15 cellular contexts compared by ENCODE assay signal in genomic region chr15:70867911-70868467, GRCh38. TPM values are rescaled to one million over a fixed set of nuclear protein-coding genes. Genes with fewer than 3 reads are reported as not detected.
DNase-seq lines count a peak whose midpoint lies in the region; ATAC-seq, FAIRE-seq and TF ChIP-seq lines count a peak whose summit lies in the region.
"Had no signal": no experiment of that assay in that cellular context is flagged by ENCODE, and none has a peak within 500 bp of the region (broad histone marks: within the 10 kb centered on the region; RNA-seq: fewer than 3 reads in every experiment).

No MANE protein-coding gene starts in this region.

- TF ChIP-seq POLR2A in spleen (IDR thresholded peaks at IDR 0.05), result no peak

- H3K27ac Mint-ChIP-seq in HFFc6 (peak overlapping the region; percentile 39; the same call in 1 of the 2 replicates), chondrocyte (ENCODE audit: unreplicated experiment) (peak overlapping the region; percentile 89)
- H3K27ac Mint-ChIP-seq: activated CD4-positive, alpha-beta T cell treated with anti-CD3 and anti-CD28 coated beads, Interleukin-2, amount 10 ng/mL, durations not matched to agents 7 days and 5 days; CD4-positive, alpha-beta memory T cell; endodermal cell; type B pancreatic cell had no signal

- peaks cover 4% of the 10 kb centered on the region for H3K4me1 ChIP-seq in right cardiac atrium (ENCODE audit: control insufficient read depth, insufficient read depth, low read length)
- H3K4me1 ChIP-seq in skeletal muscle tissue (ENCODE audit: control insufficient read depth in 3 of 3, insufficient read depth in 3 of 3, low read length in 3 of 3), result peaks cover 11 to 20% (median 16%) of the 10 kb centered on the region in 3 donors
- H3K4me1 ChIP-seq in spleen, result no peaks in the 10 kb centered on the region

- H3K4me3 ChIP-seq in right cardiac atrium (ENCODE audit: low read length) (no peak overlapping the region), skeletal muscle tissue (ENCODE audit: low read length in 3 of 3) (no peak overlapping the region), spleen (no peak overlapping the region)

- H3K27me3 Mint-ChIP-seq in HFFc6 (ENCODE audit: insufficient read depth), result no peaks in the 10 kb centered on the region; the same call in 1 of the 2 replicates
- no peaks in the 10 kb centered on the region for H3K27me3 Mint-ChIP-seq in chondrocyte (ENCODE audit: low read depth)
- H3K27me3 Mint-ChIP-seq: type B pancreatic cell had no signal

- no peak for TF ChIP-seq CTCF in HFFc6 (IDR thresholded peaks at IDR 0.05)
- TF ChIP-seq CTCF in chondrocyte (IDR thresholded peaks at IDR 0.05), result no peak
- no peak for TF ChIP-seq CTCF in D721Med (IDR thresholded peaks at IDR 0.05; ENCODE audit: insufficient read depth, missing control alignments)
- no peak for TF ChIP-seq CTCF in spleen (IDR thresholded peaks at IDR 0.05 in 8 of 11, conservative IDR thresholded peaks at IDR 0.05 in 3 of 11)

- 23% methylated on average over 6 of the region's 6 CpGs for WGBS in right cardiac atrium
- 53 to 85% (median 56%) methylated on average over 6 of the region's 6 CpGs for WGBS in spleen, 5 donors

- H3K9ac ChIP-seq in skeletal muscle tissue (ENCODE audit: low read depth in 1 of 3, low read length in 3 of 3), result no peak overlapping the region

- H3K36me3 ChIP-seq in skeletal muscle tissue (ENCODE audit: control insufficient read depth in 3 of 3, insufficient read depth in 3 of 3, low read length in 3 of 3), result no peaks in the 10 kb centered on the region
- no peaks in the 10 kb centered on the region for H3K36me3 ChIP-seq in spleen

- no peaks in the 10 kb centered on the region for H3K36me3 Mint-ChIP-seq in HFFc6 (ENCODE audit: low read depth)
- no peaks in the 10 kb centered on the region for H3K36me3 Mint-ChIP-seq in chondrocyte (ENCODE audit: low read depth)
- H3K36me3 Mint-ChIP-seq: CD4-positive, alpha-beta memory T cell; type B pancreatic cell had no signal

- FAIRE-seq in D721Med (lab: Jason Lieb, UNC), result no peak
- FAIRE-seq: kidney had no signal

- H3K27me3 ChIP-seq in right cardiac atrium (ENCODE audit: control insufficient read depth, insufficient read depth) (no peaks in the 10 kb centered on the region), skeletal muscle tissue (ENCODE audit: control insufficient read depth in 3 of 3, insufficient read depth in 3 of 3, low read length in 3 of 3) (no peaks in the 10 kb centered on the region), spleen (replicated peaks in 1 of 7) (no peaks in the 10 kb centered on the region)

- H3K9me3 ChIP-seq in right cardiac atrium (ENCODE audit: control insufficient read depth, low read length) (no peaks in the 10 kb centered on the region), skeletal muscle tissue (ENCODE audit: control insufficient read depth in 3 of 3, low read length in 3 of 3) (no peaks in the 10 kb centered on the region), spleen (peaks cover 0 to under 1% (median 0%) of the 10 kb centered on the region in 8 donors)

- intact Hi-C loops in right cardiac atrium (cut with DNase I), result no loop called here
- intact Hi-C loops in spleen (cut with DNase I; ENCODE audit: low total_unique reads), result no loop called here

- H3K4me1 Mint-ChIP-seq in HFFc6 (ENCODE audit: low read depth) (peaks cover 62% of the 10 kb centered on the region), chondrocyte (ENCODE audit: low read depth) (peaks cover 51% of the 10 kb centered on the region)
- H3K4me1 Mint-ChIP-seq: activated CD4-positive, alpha-beta T cell treated with anti-CD3 and anti-CD28 coated beads, Interleukin-2, amount 10 ng/mL, durations not matched to agents 7 days and 5 days; CD4-positive, alpha-beta memory T cell had no signal

- H3K4me3 Mint-ChIP-seq in HFFc6 (no peak overlapping the region), chondrocyte (ENCODE audit: unreplicated experiment) (no peak overlapping the region)
- H3K4me3 Mint-ChIP-seq: activated CD4-positive, alpha-beta T cell treated with anti-CD3 and anti-CD28 coated beads, Interleukin-2, amount 10 ng/mL, durations not matched to agents 7 days and 5 days; CD4-positive, alpha-beta memory T cell; endodermal cell; type B pancreatic cell had no signal

- ATAC-seq in right cardiac atrium, result peak; percentile 70 to 88

- H3K27ac ChIP-seq in right cardiac atrium (ENCODE audit: low read length), result peak overlapping the region; percentile 55
- peak overlapping the region; percentile 73 for H3K27ac ChIP-seq in skeletal muscle tissue (ENCODE audit: low read depth, low read length)
- no peak overlapping the region for H3K27ac ChIP-seq in spleen

- no peaks in the 10 kb centered on the region for H3K9me3 Mint-ChIP-seq in HFFc6
- H3K9me3 Mint-ChIP-seq in chondrocyte (ENCODE audit: low read depth), result no peaks in the 10 kb centered on the region
- H3K9me3 Mint-ChIP-seq: activated CD4-positive, alpha-beta T cell treated with anti-CD3 and anti-CD28 coated beads, Interleukin-2, amount 10 ng/mL, durations not matched to agents 7 days and 5 days; type B pancreatic cell had no signal

- DNase-seq in HFFc6, result no peak
- DNase-seq in chondrocyte (ENCODE audit: low spot score), result no peak
- DNase-seq in right cardiac atrium, result peak; percentile 55 to 75 (median 65)
- DNase-seq in activated effector memory CD4-positive, alpha-beta T cell treated with Interleukin-2 at 50 U/mL for 16 hours, result no peak
- no peak for DNase-seq in D721Med (ENCODE audit: insufficient read length, low spot score)
- no peak for DNase-seq in kidney tubule cell (ENCODE audit: low spot score)
- no peak for DNase-seq in spleen
- DNase-seq: activated CD4-positive, alpha-beta T cell treated with anti-CD3 and anti-CD28 coated beads, Interleukin-2, amount 10 ng/mL, durations not matched to agents 7 days and 5 days; activated naive CD4-positive, alpha-beta T cell treated with Interleukin-2 at 50 U/mL for 16 hours; CD4-positive, alpha-beta memory T cell; endodermal cell; kidney; NCI-H526 treated with DMSO at 0.1 percent for 48 hours had no signal

RNA-seq across cellular contexts. Expression of gene LARP6, which starts 14.0 kb away (rescaled TPM):
- 100 to 1,000 TPM; 105 to 121 (median 115) TPM for total RNA-seq in HFFc6 (2021; fragmentation: NEBNext Ultra II Directional; extraction: Animal tissue kit (Norgen Biotek cat#: 25700))
- 79.4 to 138 TPM (median 135 TPM) in 3 replicates for total RNA-seq in chondrocyte
- 10 to 100 TPM; 34.1 to 44.0 (median 38.8) TPM for total RNA-seq in right cardiac atrium
- polyA plus RNA-seq in right cardiac atrium, result 32.3 TPM
- 7.3 TPM for total RNA-seq in skeletal muscle tissue
- total RNA-seq in spleen, result 1 to 10 TPM in 5 of 7 donors, under 1 TPM in 2; 0.85 to 7.0 (median 3.4) TPM
- 1 to 10 TPM in 2 of 3 donors, under 1 TPM in 1; 0.93 to 2.2 (median 1.2) TPM for polyA plus RNA-seq in spleen
- total RNA-seq: activated CD4-positive, alpha-beta T cell treated with anti-CD3 and anti-CD28 coated beads, Interleukin-2, amount 10 ng/mL, durations not matched to agents 7 days and 5 days; CD4-positive, alpha-beta memory T cell had no signal
- polyA plus RNA-seq: CD4-positive, alpha-beta memory T cell had no signal

RNA-seq across cellular contexts. Expression of gene THAP10, which starts 24.2 kb away (rescaled TPM):
- 1 to 10 TPM; 4.2 to 5.8 (median 5.1) TPM for total RNA-seq in HFFc6 (2021; fragmentation: NEBNext Ultra II Directional; extraction: Animal tissue kit (Norgen Biotek cat#: 25700))
- total RNA-seq in chondrocyte (1.8 to 2.3 TPM (median 2.2 TPM) in 3 replicates), right cardiac atrium (1 to 10 TPM; 1.8 to 4.9 (median 4.1) TPM), skeletal muscle tissue (5.2 TPM), spleen (1 to 10 TPM in 2 of 7 donors, under 1 TPM in 5; 0.52 to 1.4 (median 0.82) TPM)
- polyA plus RNA-seq in right cardiac atrium (3.2 TPM), spleen (under 1 TPM; 0.41 to 0.67 (median 0.64) TPM)
- total RNA-seq: activated CD4-positive, alpha-beta T cell treated with anti-CD3 and anti-CD28 coated beads, Interleukin-2, amount 10 ng/mL, durations not matched to agents 7 days and 5 days had no signal

RNA-seq across cellular contexts. Expression of gene LRRC49, which starts 24.6 kb away (rescaled TPM):
- 10 to 100 TPM in 3 of 6 experiments, 1 to 10 TPM in 3; 6.2 to 13.4 (median 10.2) TPM for total RNA-seq in HFFc6 (2021; fragmentation: NEBNext Ultra II Directional; extraction: Animal tissue kit (Norgen Biotek cat#: 25700))
- 4.9 to 8.8 TPM (median 6.4 TPM) in 3 replicates for total RNA-seq in chondrocyte
- 10 to 100 TPM; 41.2 to 53.7 (median 49.4) TPM for total RNA-seq in right cardiac atrium
- 44.7 TPM for polyA plus RNA-seq in right cardiac atrium
- total RNA-seq in skeletal muscle tissue, result 11.0 TPM
- total RNA-seq in spleen, result 1 to 10 TPM; 1.6 to 4.1 (median 3.0) TPM
- 1 to 10 TPM in 2 of 3 donors, under 1 TPM in 1; 0.62 to 1.4 (median 1.3) TPM for polyA plus RNA-seq in spleen
- total RNA-seq: activated CD4-positive, alpha-beta T cell treated with anti-CD3 and anti-CD28 coated beads, Interleukin-2, amount 10 ng/mL, durations not matched to agents 7 days and 5 days had no signal

Comparison
In these comparisons a context has a peak if more than half of its experiments do, and no peak if none do; other contexts are left out.
1. DNase-seq: peak in right cardiac atrium (3 of 3); none in HFFc6 (single experiment), chondrocyte (single experiment), activated effector memory CD4-positive, alpha-beta T cell treated with Interleukin-2 at 50 U/mL for 16 hours (single experiment), D721Med (single experiment), kidney tubule cell (single experiment) and spleen (single experiment).
2. H3K27ac ChIP-seq: peak in right cardiac atrium (single experiment) and skeletal muscle tissue (single experiment); none in spleen (0 of 8).